ENCODE assay signal across 8 cellular contexts in the genomic region with DNA sequence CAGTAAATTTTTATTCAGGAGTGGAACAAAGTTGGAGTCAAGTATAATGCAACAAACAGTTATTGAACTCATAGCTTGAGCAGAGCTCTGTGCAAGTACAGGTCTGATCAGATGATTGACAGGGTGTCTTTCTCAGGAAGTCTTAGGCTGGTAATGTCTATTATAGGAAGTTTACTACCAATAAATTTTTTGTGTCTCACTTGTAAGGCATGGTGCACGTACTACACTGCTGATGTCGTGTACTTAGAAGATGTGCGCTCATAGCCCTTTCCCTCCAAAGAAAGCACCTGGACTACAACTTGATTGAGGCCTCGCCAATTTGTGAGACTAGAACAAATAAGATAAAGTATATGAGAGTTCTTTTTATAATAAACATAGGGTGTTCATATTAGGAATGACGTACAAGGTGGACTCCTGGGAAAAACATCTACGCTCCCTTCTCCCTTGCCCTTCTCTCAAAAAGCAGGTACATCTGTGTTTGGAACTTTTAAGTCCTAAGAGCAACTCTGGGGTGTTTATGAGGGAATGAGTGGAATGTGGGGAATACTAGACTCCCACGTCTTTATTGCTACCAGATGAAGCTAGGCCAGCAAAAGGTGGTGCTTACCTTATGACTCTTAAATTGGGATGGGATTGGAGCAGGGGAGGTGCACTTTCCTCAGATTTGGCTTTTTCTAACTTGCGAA. TPM values are rescaled to one million over a fixed set of nuclear protein-coding genes. Genes with fewer than 3 reads are reported as not detected.
DNase-seq lines count a peak whose midpoint lies in the region; ATAC-seq and TF ChIP-seq lines count a peak whose summit lies in the region.

No MANE protein-coding gene starts in this region.

- intact Hi-C loops in PC-9 (cut with micrococcal nuclease; ENCODE audit: unreplicated experiment) (no loop called here), ovary (cut with DNase I) (no loop called here)

- CTCF ChIA-PET in PC-9 (lab: Charles Lee) = no interaction called here

- 70 to 81% (median 78%) methylated on average over 8 of the region's 8 CpGs for WGBS in ovary, 3 donors

- no peak for TF ChIP-seq POLR2A in ovary (IDR thresholded peaks at IDR 0.05)

- no TSS peak for BruUV-seq in PC-9 (replicated peaks; lab: Mats Ljungman, UMichigan)

- peaks cover 6% of the 10 kb centered on the region for H3K4me1 ChIP-seq in ES-I3 (ENCODE audit: insufficient read depth, low read length)
- H3K4me1 ChIP-seq in PC-9 (replicated peaks; ENCODE audit: insufficient read depth) = peaks cover 23% of the 10 kb centered on the region
- H3K4me1 ChIP-seq in ovary (ENCODE audit: insufficient read depth) = peaks cover 12% of the 10 kb centered on the region

- no peaks in the 10 kb centered on the region for H3K9me2 ChIP-seq in PC-9 (ENCODE audit: insufficient read depth)

- H3K4me2 ChIP-seq in PC-9 = peak overlapping the region; percentile 96

- no peaks in the 10 kb centered on the region; the same call in 1 of the 2 replicates for H4K20me1 ChIP-seq in PC-9 (ENCODE audit: insufficient read depth)

- no peak overlapping the region for H2AFZ ChIP-seq in PC-9

- no peaks in the 10 kb centered on the region for H3K9me3 ChIP-seq in ES-I3 (ENCODE audit: control insufficient read depth, insufficient read depth, low read length)
- no peaks in the 10 kb centered on the region for H3K9me3 ChIP-seq in PC-9 (ENCODE audit: insufficient read depth, low read depth)
- H3K9me3 ChIP-seq in ovary = no peaks in the 10 kb centered on the region

- peaks cover 11% of the 10 kb centered on the region for H3K36me3 ChIP-seq in ES-I3 (ENCODE audit: insufficient read depth, low read length)
- H3K36me3 ChIP-seq in PC-9 (ENCODE audit: low read depth) = peaks cover 32% of the 10 kb centered on the region; the same call in 1 of the 2 replicates
- H3K36me3 ChIP-seq in ovary = no peaks in the 10 kb centered on the region

- POLR2A ChIA-PET in PC-9 (lab: Charles Lee; ENCODE audit: unreplicated experiment) = interaction anchor here (0.6 kb wide), 1 partner anchor 717 kb away, joined by 3 read pairs; no protein-coding TSS in a partner anchor

- H3K9ac ChIP-seq in ES-I3 (ENCODE audit: low read depth, low read length) = peak overlapping the region; percentile 98

- H3K27ac ChIP-seq in PC-9 (no peak overlapping the region), ovary (no peak overlapping the region)

- no peaks in the 10 kb centered on the region for H3K27me3 ChIP-seq in PC-9 (ENCODE audit: insufficient read depth, low read depth)
- no peaks in the 10 kb centered on the region for H3K27me3 ChIP-seq in ovary

- no peak for TF ChIP-seq EP300 in ovary (IDR thresholded peaks at IDR 0.05)

- H3F3A ChIP-seq in PC-9 (ENCODE audit: insufficient read depth, low read depth) = peaks cover 4% of the 10 kb centered on the region; the same call in 1 of the 2 replicates

- peak overlapping the region; percentile 98 for H3K4me3 ChIP-seq in PC-9
- H3K4me3 ChIP-seq in epithelial cell of esophagus (ENCODE audit: low read length) = peak overlapping the region; percentile 90
- H3K4me3 ChIP-seq in ovary = peak overlapping the region; percentile 87

- DNase-seq in PC-9 (no peak), epithelial cell of esophagus (ENCODE audit: low read depth) (peak; percentile 3), ovary (no peak), NCI-H524 treated with DMSO at 0.1 percent for 48 hours (lab: John Stamatoyannopoulos, UW) (no peak), AG08395 (ENCODE audit: low spot score) (no peak), activated gamma-delta T cell (lab: John Stamatoyannopoulos, UW) (no peak)

- no peak for TF ChIP-seq CTCF in PC-9 (conservative IDR thresholded peaks at IDR 0.05)
- TF ChIP-seq CTCF in epithelial cell of esophagus (IDR thresholded peaks at IDR 0.05; ENCODE audit: insufficient read depth, low read depth, low read length, missing control alignments) = no peak
- TF ChIP-seq CTCF in ovary (IDR thresholded peaks at IDR 0.05) = no peak

- peaks cover 52% of the 10 kb centered on the region for H3K79me2 ChIP-seq in PC-9 (ENCODE audit: low read depth)

- no peak for ATAC-seq in GM21381 (IDR thresholded peaks at IDR 0.05; ENCODE audit: unreplicated experiment)

RNA-seq across cellular contexts. Expression of a gene that starts 1.5 kb away (rescaled TPM):
- total RNA-seq in PC-9 (2021) (22.3 and 24.0 TPM in 2 replicates), ovary (10 to 100 TPM in 6 of 7 donors, 1 to 10 TPM in 1; 5.0 to 23.4 (median 17.1) TPM)
- polyA plus RNA-seq in ovary = 10 to 100 TPM; 10.0 to 15.6 TPM

RNA-seq across cellular contexts. Expression of a gene that starts 1.6 kb away (rescaled TPM):
- total RNA-seq in PC-9 (2021) (12.4 and 14.8 TPM in 2 replicates), ovary (10 to 100 TPM; 10.3 to 17.5 (median 15.9) TPM)
- polyA plus RNA-seq in ovary = 10 to 100 TPM in 1 of 2 donors, 1 to 10 TPM in 1; 9.3 to 11.7 TPM
